1 cellular context compared by ENCODE assay signal in the genomic region with DNA sequence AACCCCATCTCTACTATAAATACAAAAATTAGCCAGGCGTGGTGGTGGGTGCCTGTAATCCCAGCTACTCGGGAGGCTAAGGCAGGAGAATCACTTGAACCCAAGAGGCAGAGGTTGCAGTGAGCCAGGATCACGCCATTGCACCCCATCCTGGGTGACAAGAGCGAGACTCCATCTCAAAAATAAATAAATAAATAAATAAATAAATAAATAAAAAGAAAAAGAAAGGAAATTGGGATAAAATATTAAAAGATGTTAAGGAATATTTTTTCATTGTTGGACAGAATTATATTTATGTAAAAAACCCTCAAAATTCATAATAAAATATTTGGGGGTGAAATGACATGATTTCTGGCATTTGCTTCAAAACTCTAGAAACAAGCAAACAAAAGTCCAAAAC.
A peak's percentile ranks its signal among the peaks of the same experiment; 100 is the strongest.
TF ChIP-seq lines count a peak whose summit lies in the region.

No MANE protein-coding gene starts in this region.

TF ChIP-seq in HEK293, 187 proteins besides CTCF, POLR2A, EP300 and RAD21 (continued from another document):
- TF ChIP-seq REST (tag by site-specific recombination; IDR thresholded peaks at IDR 0.05) (0 out of 2 replicates have a peak, but pooled peaks have one; percentile 25), ZBTB8A (tag by site-specific recombination; IDR thresholded peaks at IDR 0.05) (0 out of 2 replicates have a peak, but pooled peaks have one; percentile 33), ZNF394 (tag by site-specific recombination; IDR thresholded peaks at IDR 0.05; ENCODE audit: borderline replicate concordance) (peak; percentile 85), ZNF140 (tag by site-specific recombination; IDR thresholded peaks at IDR 0.05) (peak; percentile 44; the same call in 1 of the 2 replicates), ZNF426 (tag by site-specific recombination; IDR thresholded peaks at IDR 0.05) (peak; percentile 58), ZNF433 (tag by site-specific recombination; IDR thresholded peaks at IDR 0.05; ENCODE audit: low read depth) (0 out of 2 replicates have a peak, but pooled peaks have one; percentile 16), ZNF555 (tag by site-specific recombination; conservative IDR thresholded peaks at IDR 0.05) (peak; percentile 40)
